ENCODE assay signal across 8 cellular contexts in genomic region chr11:2268911-2269600, GRCh38. TPM values are rescaled to one million over a fixed set of nuclear protein-coding genes. Genes with fewer than 3 reads are reported as not detected.
DNase-seq lines count a peak whose midpoint lies in the region; ATAC-seq and TF ChIP-seq lines count a peak whose summit lies in the region.

No MANE protein-coding gene starts in this region.

- no peaks in the 10 kb centered on the region for H3K9me3 Mint-ChIP-seq in immature natural killer cell

- peak overlapping the region; percentile 42 for H3K4me3 ChIP-seq in RWPE2 (ENCODE audit: severe bottlenecking)
- H3K4me3 ChIP-seq in adipocyte (ENCODE audit: low read length), result peak overlapping the region; percentile 56

- H3K9me3 ChIP-seq in RWPE2 (ENCODE audit: severe bottlenecking), result no peaks in the 10 kb centered on the region
- H3K9me3 ChIP-seq in adipocyte (ENCODE audit: control insufficient read depth, low read length), result no peaks in the 10 kb centered on the region

- H3K27me3 Mint-ChIP-seq in immature natural killer cell (ENCODE audit: low read depth in 3 of 3), result peaks cover 6 to 25% (median 9%) of the 10 kb centered on the region in 3 donors

- H3K4me1 Mint-ChIP-seq in immature natural killer cell, result peaks cover 41 to 47% of the 10 kb centered on the region in 2 donors

- peak overlapping the region; percentile 80 to 85 (median 82) for H3K4me3 Mint-ChIP-seq in immature natural killer cell

- H3K36me3 Mint-ChIP-seq in immature natural killer cell, result peaks cover 0 to 5% (median 4%) of the 10 kb centered on the region in 3 donors

- peak; percentile 52 for ATAC-seq in RWPE2 (ENCODE audit: low read depth)
- ATAC-seq in GM18520 (IDR thresholded peaks at IDR 0.05; ENCODE audit: unreplicated experiment), result no peak
- no peak for ATAC-seq in GM18858 (IDR thresholded peaks at IDR 0.05; ENCODE audit: unreplicated experiment)

- peak overlapping the region; percentile 55 to 87 (median 78) for H3K27ac Mint-ChIP-seq in immature natural killer cell

- peaks cover 24% of the 10 kb centered on the region for H3K27me3 ChIP-seq in RWPE2 (ENCODE audit: insufficient read depth, poor library complexity, severe bottlenecking)
- H3K27me3 ChIP-seq in adipocyte (replicated peaks; ENCODE audit: control insufficient read depth, insufficient read depth, low read length), result peaks cover 25% of the 10 kb centered on the region

- TF ChIP-seq CTCF in GM13977 (IDR thresholded peaks at IDR 0.05; ENCODE audit: extremely low read depth, insufficient read depth, missing control alignments) (no peak), RWPE2 (IDR thresholded peaks at IDR 0.05; ENCODE audit: poor library complexity, severe bottlenecking) (no peak)

- peak overlapping the region; percentile 26 for H3K27ac ChIP-seq in RWPE2 (ENCODE audit: poor library complexity, severe bottlenecking)

- no peaks in the 10 kb centered on the region for H3K36me3 ChIP-seq in RWPE2 (ENCODE audit: low read depth)
- no peaks in the 10 kb centered on the region for H3K36me3 ChIP-seq in adipocyte (ENCODE audit: control insufficient read depth, insufficient read depth, low read length, severe bottlenecking)

- no peaks in the 10 kb centered on the region for H3K4me1 ChIP-seq in RWPE2 (ENCODE audit: insufficient read depth, poor library complexity, severe bottlenecking)
- no peaks in the 10 kb centered on the region for H3K4me1 ChIP-seq in adipocyte (ENCODE audit: control insufficient read depth, insufficient read depth, low read length)

- in situ Hi-C loops in GM13977 (cut with MboI; ENCODE audit: low pct_unique_long_range_greater_than_20kb, low sequenced_read_pairs, unreplicated experiment), result no loop called here

- H3K9ac ChIP-seq in adipocyte (ENCODE audit: low read length), result no peak overlapping the region

- peak; percentile 82 for DNase-seq in GM13977 (ENCODE audit: low spot score)
- peak; percentile 74 for DNase-seq in RWPE2 (ENCODE audit: low spot score)
- DNase-seq in adipocyte (ENCODE audit: low read depth), result peak; percentile 47
- peak; percentile 74 to 83 (median 80) for DNase-seq in immature natural killer cell
- peak; percentile 17 to 73 for DNase-seq in stimulated activated CD4-positive, alpha-beta T cell treated with anti-CD3 and anti-CD28 coated beads, Interleukin-1b, Interleukin-23, amount 100 ng/mL, for 1 hour (ENCODE audit: low read depth in 2 of 2)
- DNase-seq in cerebellum (ENCODE audit: low spot score), result no peak

RNA-seq across cellular contexts. Expression of gene ASCL2, which starts 1.3 kb away (rescaled TPM):
- 10 to 100 TPM in 2 of 3 donors, 1 to 10 TPM in 1; 9.7 to 60.0 (median 18.2) TPM for polyA plus RNA-seq in immature natural killer cell
- 1.7 TPM for total RNA-seq in cerebellum

RNA-seq across cellular contexts. Expression of gene C11orf21, which starts 32.7 kb away (rescaled TPM):
- polyA plus RNA-seq in immature natural killer cell, result 10 to 100 TPM; 36.3 to 57.5 (median 36.6) TPM
- 0.27 TPM for total RNA-seq in cerebellum

RNA-seq across cellular contexts. Expression of gene TSPAN32, which starts 32.8 kb away (rescaled TPM):
- 100 to 1,000 TPM; 132 to 223 (median 200) TPM for polyA plus RNA-seq in immature natural killer cell
- 0.27 TPM for total RNA-seq in cerebellum
